ENCODE assay signal across 34 cellular contexts in genomic region chr3:82382831-82383230, GRCh38.
"Had no signal": no experiment of that assay in that cellular context is flagged by ENCODE, and none has a peak within 500 bp of the region (broad histone marks: within the 10 kb centered on the region; RNA-seq: fewer than 3 reads in every experiment).

No MANE protein-coding gene starts in this region.

- H3K9me3 ChIP-seq: MG63 had no signal

- H3K4me3 ChIP-seq: MG63 had no signal

- H3K27me3 ChIP-seq: MG63 had no signal

- H3K36me3 ChIP-seq: MG63 had no signal

- DNase-seq: Karpas-422, Kasumi-1, MG63, MM.1S, MV-4-11, NCI-H1048, NCI-H1092, NCI-H1092 treated with DMSO at 0.1 percent for 48 hours, NCI-H1105, NCI-H1105 treated with DMSO at 0.1 percent for 48 hours, NCI-H1417, NCI-H1417 treated with DMSO at 0.1 percent for 48 hours, NCI-H1436, NCI-H1436 treated with DMSO at 0.1 percent for 48 hours, NCI-H146, NCI-H1694, NCI-H1694 treated with DMSO at 0.1 percent for 48 hours, NCI-H187, NCI-H187 treated with DMSO at 0.1 percent for 48 hours, NCI-H1930, NCI-H2029, NCI-H2029 treated with DMSO at 0.1 percent for 48 hours, NCI-H2081, NCI-H2081 treated with DMSO at 0.1 percent for 48 hours, NCI-H2107, NCI-H2171, NCI-H2171 treated with DMSO at 0.1 percent for 48 hours, NCI-H2227 treated with DMSO at 0.1 percent for 48 hours, NCI-H226, NCI-H345, NCI-H446, NCI-H446 treated with DMSO at 0.1 percent for 48 hours, NCI-H510A, NCI-H510A treated with DMSO at 0.1 percent for 48 hours had no signal
